ENCODE assay signal across 2 cellular contexts in the genomic region with DNA sequence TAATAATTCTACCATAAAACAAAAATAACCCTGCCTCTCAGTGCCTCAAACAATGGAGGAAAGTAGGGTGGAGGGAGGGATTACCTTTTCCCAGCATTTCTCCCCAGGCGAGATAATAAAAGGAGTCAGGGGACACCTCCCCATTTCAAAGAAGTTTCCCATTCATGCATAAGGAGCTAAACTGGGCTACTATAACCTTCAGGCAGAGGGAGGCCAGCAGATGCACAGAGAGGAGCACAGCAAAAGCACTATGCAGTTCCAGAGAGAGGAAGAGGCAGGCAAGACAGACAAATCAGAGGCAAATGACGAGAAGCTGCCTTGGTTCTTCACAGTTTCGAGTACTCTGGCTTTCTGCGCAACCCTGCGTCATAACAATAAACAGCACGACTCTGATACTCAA.
TF ChIP-seq lines count a peak whose summit lies in the region.

No MANE protein-coding gene starts in this region.

TF ChIP-seq in HepG2, 621 proteins besides CTCF, POLR2A, EP300 and RAD21:
- no peak for TF ChIP-seq U2AF2 (IDR thresholded peaks at IDR 0.05; ENCODE audit: low read depth, low read length)
- TF ChIP-seq ZBTB38 (CRISPR knock-in tag; IDR thresholded peaks at IDR 0.05) = no peak
- no peak for TF ChIP-seq ZNF740 (CRISPR knock-in tag; IDR thresholded peaks at IDR 0.05)
- no peak for TF ChIP-seq JUNB (CRISPR knock-in tag; IDR thresholded peaks at IDR 0.05; ENCODE audit: borderline replicate concordance)

TF ChIP-seq in WTC11, 78 proteins besides CTCF, POLR2A, EP300 and RAD21:
- TF ChIP-seq ESRRA (CRISPR knock-in tag; IDR thresholded peaks at IDR 0.05; ENCODE audit: borderline replicate concordance) (no peak), ZNF232 (CRISPR knock-in tag; IDR thresholded peaks at IDR 0.05) (no peak), NFYB (CRISPR knock-in tag; conservative IDR thresholded peaks at IDR 0.05; ENCODE audit: low read depth) (no peak)
- TF ChIP-seq, protein P1, sequence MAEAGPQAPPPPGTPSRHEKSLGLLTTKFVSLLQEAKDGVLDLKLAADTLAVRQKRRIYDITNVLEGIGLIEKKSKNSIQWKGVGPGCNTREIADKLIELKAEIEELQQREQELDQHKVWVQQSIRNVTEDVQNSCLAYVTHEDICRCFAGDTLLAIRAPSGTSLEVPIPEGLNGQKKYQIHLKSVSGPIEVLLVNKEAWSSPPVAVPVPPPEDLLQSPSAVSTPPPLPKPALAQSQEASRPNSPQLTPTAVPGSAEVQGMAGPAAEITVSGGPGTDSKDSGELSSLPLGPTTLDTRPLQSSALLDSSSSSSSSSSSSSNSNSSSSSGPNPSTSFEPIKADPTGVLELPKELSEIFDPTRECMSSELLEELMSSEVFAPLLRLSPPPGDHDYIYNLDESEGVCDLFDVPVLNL (CRISPR knock-in tag; IDR thresholded peaks at IDR 0.05; ENCODE audit: borderline replicate concordance, low read depth) = no peak
